Comparison of ENCODE assay signal across 8 cellular contexts in genomic region chr17:67994827-67995567, GRCh38. TPM values are rescaled to one million over a fixed set of nuclear protein-coding genes. Genes with fewer than 3 reads are reported as not detected.
DNase-seq lines count a peak whose midpoint lies in the region; ATAC-seq, FAIRE-seq and TF ChIP-seq lines count a peak whose summit lies in the region.

No MANE protein-coding gene starts in this region.

- H3K27me3 Mint-ChIP-seq in activated CD8-positive, alpha-beta T cell treated with anti-CD3 and anti-CD28 coated beads, Interleukin-2, amount 10 ng/mL, durations not matched to agents 7 days and 5 days (ENCODE audit: low read depth), result peaks cover 26% of the 10 kb centered on the region

- H3K4me1 Mint-ChIP-seq in activated CD8-positive, alpha-beta T cell treated with anti-CD3 and anti-CD28 coated beads, Interleukin-2, amount 10 ng/mL, durations not matched to agents 7 days and 5 days (ENCODE audit: low read depth), result peaks cover 31% of the 10 kb centered on the region

- H3K36me3 Mint-ChIP-seq in activated CD8-positive, alpha-beta T cell treated with anti-CD3 and anti-CD28 coated beads, Interleukin-2, amount 10 ng/mL, durations not matched to agents 7 days and 5 days (ENCODE audit: low read depth), result peaks cover 5% of the 10 kb centered on the region

- H3K36me3 ChIP-seq in prostate gland, result no peaks in the 10 kb centered on the region

- H3K27ac Mint-ChIP-seq in activated CD8-positive, alpha-beta T cell treated with anti-CD3 and anti-CD28 coated beads, Interleukin-2, amount 10 ng/mL, durations not matched to agents 7 days and 5 days, result no peak overlapping the region

- no peaks in the 10 kb centered on the region for H3K4me1 ChIP-seq in prostate gland (replicated peaks)

- peak overlapping the region in 1 of 2 donors; percentile 19 for H3K27ac ChIP-seq in prostate gland

- CTCF ChIA-PET in activated CD8-positive, alpha-beta T cell treated with anti-CD3 and anti-CD28 coated beads, Interleukin-2, amount 10 ng/mL, durations not matched to agents 7 days and 5 days (lab: Charles Lee), result interaction anchor here (0.8 to 2.1 kb wide), 6 partner anchors 9 to 42 kb away, joined by 3 to 8 read pairs (median 4); no protein-coding TSS in a partner anchor

- no peak for FAIRE-seq in HTR-8/SVneo (lab: Jason Lieb, UNC)

- DNase-seq in CD1c-positive myeloid dendritic cell (ENCODE audit: extremely low spot score) (peak; percentile 71), HTR-8/SVneo (ENCODE audit: insufficient read length, low spot score) (peak; percentile 57), glomerular visceral epithelial cell (ENCODE audit: extremely low spot score) (peak; percentile 66), prostate gland (ENCODE audit: low spot score) (peak; percentile 33)
- no peak for DNase-seq in activated CD8-positive, alpha-beta T cell treated with anti-CD3 and anti-CD28 coated beads, Interleukin-2, amount 10 ng/mL, durations not matched to agents 7 days and 5 days

- H3K4me3 Mint-ChIP-seq in activated CD8-positive, alpha-beta T cell treated with anti-CD3 and anti-CD28 coated beads, Interleukin-2, amount 10 ng/mL, durations not matched to agents 7 days and 5 days, result peak overlapping the region; percentile 75

- no peaks in the 10 kb centered on the region for H3K27me3 ChIP-seq in prostate gland (replicated peaks; ENCODE audit: insufficient read depth)

- TF ChIP-seq CTCF in prostate gland (IDR thresholded peaks at IDR 0.05), result no peak

- WGBS in prostate gland, result 6% methylated on average over 9 of the region's 9 CpGs

- POLR2A ChIA-PET in activated CD8-positive, alpha-beta T cell treated with anti-CD3 and anti-CD28 coated beads, Interleukin-2, amount 10 ng/mL, durations not matched to agents 7 days and 5 days (lab: Charles Lee), result interaction anchor here (0.7 to 2.1 kb wide), 3 partner anchors 25 to 554 kb away, joined by 3 to 6 read pairs (median 6); partner anchors contain the start of gene KPNA2

- peak overlapping the region; percentile 38 to 39 for H3K4me3 ChIP-seq in prostate gland

- no peak for ATAC-seq in activated CD8-positive, alpha-beta T cell treated with anti-CD3 and anti-CD28 coated beads, Interleukin-2, amount 10 ng/mL, durations not matched to agents 7 days and 5 days
- ATAC-seq in GM18505 (IDR thresholded peaks at IDR 0.05; ENCODE audit: unreplicated experiment) (no peak), HG03469 (IDR thresholded peaks at IDR 0.05; ENCODE audit: unreplicated experiment) (no peak), HG02884 (IDR thresholded peaks at IDR 0.05; ENCODE audit: unreplicated experiment) (no peak)

- no peak for TF ChIP-seq POLR2A in prostate gland (IDR thresholded peaks at IDR 0.05)
- TF ChIP-seq POLR2A in GM18505 (IDR thresholded peaks at IDR 0.05; ENCODE audit: borderline replicate concordance, extremely low read depth, insufficient read depth, insufficient read length), result no peak

- no peaks in the 10 kb centered on the region for H3K9me3 Mint-ChIP-seq in activated CD8-positive, alpha-beta T cell treated with anti-CD3 and anti-CD28 coated beads, Interleukin-2, amount 10 ng/mL, durations not matched to agents 7 days and 5 days (ENCODE audit: insufficient read depth)

- H3K9me3 ChIP-seq in prostate gland, result no peaks in the 10 kb centered on the region

- intact Hi-C loops in prostate gland (cut with DNase I), result no loop called here

RNA-seq across cellular contexts. Expression of gene C17orf58, which starts 1.3 kb away (rescaled TPM):
- 1 to 10 TPM; 5.5 to 5.8 TPM for total RNA-seq in activated CD8-positive, alpha-beta T cell treated with anti-CD3 and anti-CD28 coated beads, Interleukin-2, amount 10 ng/mL, durations not matched to agents 7 days and 5 days
- total RNA-seq in prostate gland, result 10 to 100 TPM; 22.0 to 22.7 TPM

RNA-seq across cellular contexts. Expression of gene KPNA2, which starts 40.5 kb away (rescaled TPM):
- total RNA-seq in activated CD8-positive, alpha-beta T cell treated with anti-CD3 and anti-CD28 coated beads, Interleukin-2, amount 10 ng/mL, durations not matched to agents 7 days and 5 days, result 100 to 1,000 TPM; 288 to 292 TPM
- 10 to 100 TPM; 13.4 to 68.4 TPM for total RNA-seq in prostate gland

Comparison
In these comparisons a context has a peak if more than half of its experiments do, and no peak if none do; other contexts are left out.
1. RNA of gene KPNA2, which starts 40.5 kb away (total RNA-seq): 288 to 292 TPM in activated CD8-positive, alpha-beta T cell treated with anti-CD3 and anti-CD28 coated beads, Interleukin-2, amount 10 ng/mL, durations not matched to agents 7 days and 5 days; 13.4 to 68.4 TPM in prostate gland; every median in the first group is over 4 times any median in the second.